16 cellular contexts compared by ENCODE assay signal in the genomic region with DNA sequence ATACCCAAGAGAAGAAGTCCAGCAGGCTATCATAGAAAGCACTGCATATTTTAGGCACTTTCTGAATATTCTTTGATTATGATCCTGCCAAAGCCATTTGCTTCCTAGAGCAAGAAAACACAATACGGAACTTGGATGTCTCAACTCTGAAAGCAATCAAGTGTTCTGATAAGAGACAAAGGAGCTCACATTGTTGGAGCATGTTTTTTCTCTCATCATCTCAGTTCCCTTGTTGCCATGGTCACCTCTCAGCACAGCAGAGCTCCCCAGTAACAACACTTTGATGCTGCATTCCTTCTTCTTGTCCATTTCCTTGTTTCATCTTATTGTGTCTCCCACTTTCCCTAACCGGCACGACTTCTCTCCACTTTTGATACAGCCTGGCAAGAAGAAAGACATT.
DNase-seq lines count a peak whose midpoint lies in the region; ATAC-seq, FAIRE-seq and TF ChIP-seq lines count a peak whose summit lies in the region.
"Had no signal": no experiment of that assay in that cellular context is flagged by ENCODE, and none has a peak within 500 bp of the region (broad histone marks: within the 10 kb centered on the region; RNA-seq: fewer than 3 reads in every experiment).

No MANE protein-coding gene starts in this region.

- DNase-seq in NCI-H146 (lab: John Stamatoyannopoulos, UW) (peak; percentile 4), NCI-H146 treated with DMSO at 0.1 percent for 48 hours (lab: John Stamatoyannopoulos, UW; ENCODE audit: unreplicated experiment) (no peak), NCI-H2227 treated with DMSO at 0.1 percent for 48 hours (lab: John Stamatoyannopoulos, UW) (peak; percentile 18), left kidney (ENCODE audit: low read depth, low spot score) (peak; percentile 21), superior temporal gyrus (ENCODE audit: extremely low spot score) (peak; percentile 53), GM12891 (ENCODE audit: insufficient read length, low spot score) (no peak)
- DNase-seq in activated CD8-positive, alpha-beta memory T cell treated with anti-CD3 and anti-CD28 coated beads for 24 hours, result no peak
- DNase-seq: 8988T; CD8-positive, alpha-beta T cell; GDM1; H7; NCI-H1048; NCI-H187 treated with DMSO at 0.1 percent for 48 hours had no signal

- ATAC-seq in GM21825 (IDR thresholded peaks at IDR 0.05; ENCODE audit: unreplicated experiment), result no peak
- ATAC-seq: CD8-positive, alpha-beta T cell; GM12878 had no signal

- no peak for FAIRE-seq in GM12891 (lab: Jason Lieb, UNC)
- FAIRE-seq: GM12878, GM18507 had no signal

- no peak for TF ChIP-seq POLR2A in GM12891 (IDR thresholded peaks at IDR 0.05; ENCODE audit: low read depth, low read length)

TF ChIP-seq in GM12891, 5 proteins besides CTCF, POLR2A, EP300 and RAD21:
- TF ChIP-seq PAX5 (IDR thresholded peaks at IDR 0.05; ENCODE audit: insufficient read depth, low read length, severe bottlenecking) (no peak), POLR2AphosphoS5 (IDR thresholded peaks at IDR 0.05; ENCODE audit: low read depth, low read length) (no peak), TAF1 (IDR thresholded peaks at IDR 0.05; ENCODE audit: low read depth, low read length) (no peak), POU2F2 (IDR thresholded peaks at IDR 0.05; ENCODE audit: low read depth, low read length) (no peak), SPI1 (IDR thresholded peaks at IDR 0.05; ENCODE audit: low read depth, low read length) (no peak)

Comparison
In these comparisons a context has a peak if more than half of its experiments do, and no peak if none do; other contexts are left out.
1. DNase-seq: peak in NCI-H146 (single experiment), NCI-H2227 treated with DMSO at 0.1 percent for 48 hours (single experiment), left kidney (single experiment) and superior temporal gyrus (single experiment); none in NCI-H146 treated with DMSO at 0.1 percent for 48 hours (single experiment), activated CD8-positive, alpha-beta memory T cell treated with anti-CD3 and anti-CD28 coated beads for 24 hours (single experiment) and GM12891 (single experiment).